1 cellular context compared by ENCODE assay signal in the genomic region with DNA sequence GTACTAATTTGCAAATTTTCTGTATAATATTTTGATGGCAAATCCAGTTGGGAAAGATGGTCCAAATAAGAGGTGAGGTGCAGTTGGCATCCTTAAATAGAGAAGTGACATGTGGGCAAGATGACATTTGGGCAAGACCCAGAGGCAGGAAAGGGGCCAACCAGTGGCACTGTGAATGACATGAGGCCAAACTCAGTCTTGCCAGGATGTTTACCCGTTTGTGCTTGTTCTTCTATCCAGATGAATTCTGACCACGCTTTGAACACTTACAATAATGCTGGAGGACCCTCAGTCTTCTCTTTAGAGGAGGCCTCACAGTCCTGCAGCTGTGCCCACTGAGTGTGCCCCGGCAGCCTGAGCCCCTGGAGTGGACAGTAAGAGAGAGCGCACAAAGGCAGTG.
TF ChIP-seq lines count a peak whose summit lies in the region.

No MANE protein-coding gene starts in this region.

TF ChIP-seq in IMR-90, 13 proteins besides CTCF, POLR2A, EP300 and RAD21:
- no peak for TF ChIP-seq SMC3 (IDR thresholded peaks at IDR 0.05; ENCODE audit: low read depth, low read length)
- TF ChIP-seq RCOR1 (IDR thresholded peaks at IDR 0.05; ENCODE audit: insufficient replicate concordance, low read length) = no peak
- no peak for TF ChIP-seq BHLHE40 (IDR thresholded peaks at IDR 0.05; ENCODE audit: low read depth, low read length)
- TF ChIP-seq MAZ (IDR thresholded peaks at IDR 0.05; ENCODE audit: borderline replicate concordance, low read depth, low read length) = no peak
- no peak for TF ChIP-seq CHD1 (IDR thresholded peaks at IDR 0.05; ENCODE audit: low read depth, low read length)
- TF ChIP-seq, protein P1, sequence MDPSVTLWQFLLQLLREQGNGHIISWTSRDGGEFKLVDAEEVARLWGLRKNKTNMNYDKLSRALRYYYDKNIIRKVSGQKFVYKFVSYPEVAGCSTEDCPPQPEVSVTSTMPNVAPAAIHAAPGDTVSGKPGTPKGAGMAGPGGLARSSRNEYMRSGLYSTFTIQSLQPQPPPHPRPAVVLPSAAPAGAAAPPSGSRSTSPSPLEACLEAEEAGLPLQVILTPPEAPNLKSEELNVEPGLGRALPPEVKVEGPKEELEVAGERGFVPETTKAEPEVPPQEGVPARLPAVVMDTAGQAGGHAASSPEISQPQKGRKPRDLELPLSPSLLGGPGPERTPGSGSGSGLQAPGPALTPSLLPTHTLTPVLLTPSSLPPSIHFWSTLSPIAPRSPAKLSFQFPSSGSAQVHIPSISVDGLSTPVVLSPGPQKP (IDR thresholded peaks at IDR 0.05; ENCODE audit: borderline replicate concordance, low read depth, low read length) = no peak
- TF ChIP-seq FOS (IDR thresholded peaks at IDR 0.05; ENCODE audit: low read depth, low read length) = no peak
- no peak for TF ChIP-seq MAFK (IDR thresholded peaks at IDR 0.05; ENCODE audit: low read depth, low read length)
- TF ChIP-seq NFE2L2 (IDR thresholded peaks at IDR 0.05; ENCODE audit: low read depth, low read length) = no peak
- TF ChIP-seq CEBPB (IDR thresholded peaks at IDR 0.05; ENCODE audit: low read depth, low read length) = no peak
- no peak for TF ChIP-seq RFX5 (IDR thresholded peaks at IDR 0.05; ENCODE audit: low read depth, low read length)
- TF ChIP-seq, protein P2, sequence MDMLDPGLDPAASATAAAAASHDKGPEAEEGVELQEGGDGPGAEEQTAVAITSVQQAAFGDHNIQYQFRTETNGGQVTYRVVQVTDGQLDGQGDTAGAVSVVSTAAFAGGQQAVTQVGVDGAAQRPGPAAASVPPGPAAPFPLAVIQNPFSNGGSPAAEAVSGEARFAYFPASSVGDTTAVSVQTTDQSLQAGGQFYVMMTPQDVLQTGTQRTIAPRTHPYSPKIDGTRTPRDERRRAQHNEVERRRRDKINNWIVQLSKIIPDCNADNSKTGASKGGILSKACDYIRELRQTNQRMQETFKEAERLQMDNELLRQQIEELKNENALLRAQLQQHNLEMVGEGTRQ (IDR thresholded peaks at IDR 0.05; ENCODE audit: low read depth, low read length) = no peak
- no peak for TF ChIP-seq MXI1 (IDR thresholded peaks at IDR 0.05; ENCODE audit: borderline replicate concordance, low read depth, low read length)
